8 cellular contexts compared by ENCODE assay signal in genomic region chr10:69389827-69390490, GRCh38. TPM values are rescaled to one million over a fixed set of nuclear protein-coding genes. Genes with fewer than 3 reads are reported as not detected.
A peak's percentile ranks its signal among the peaks of the same experiment; 100 is the strongest.
DNase-seq lines count a peak whose midpoint lies in the region; ATAC-seq and TF ChIP-seq lines count a peak whose summit lies in the region.

No MANE protein-coding gene starts in this region.

- H3K27me3 ChIP-seq in SJSA1 (replicated peaks) (no peaks in the 10 kb centered on the region), stomach smooth muscle (ENCODE audit: control insufficient read depth in 1 of 2, insufficient read depth in 2 of 2, low read length in 2 of 2) (no peaks in the 10 kb centered on the region)

- no peak for DNase-seq in activated T-cell treated with anti-CD3 and anti-CD28 coated beads, Interleukin-2, amount 50 U/mL, for 72 hours
- DNase-seq in activated T-cell treated with anti-CD3 and anti-CD28 coated beads for 4 hours: no peak
- DNase-seq in SJSA1 (ENCODE audit: low read depth in 1 of 2, low spot score in 2 of 2): peak; percentile 70 to 85
- peak; percentile 45 for DNase-seq in fibroblast of mammary gland (ENCODE audit: low read depth)
- no peak for DNase-seq in T1000 (lab: John Stamatoyannopoulos, UW)
- no peak for DNase-seq in GM10266 (ENCODE audit: extremely low spot score)
- no peak for DNase-seq in GM13977 (ENCODE audit: low spot score)

- H3K9me3 Mint-ChIP-seq in activated T-cell treated with anti-CD3 and anti-CD28 coated beads, Interleukin-2, amount 50 U/mL, for 72 hours: no peaks in the 10 kb centered on the region

- H3K4me1 Mint-ChIP-seq in activated T-cell treated with anti-CD3 and anti-CD28 coated beads, Interleukin-2, amount 50 U/mL, for 72 hours (ENCODE audit: low read depth): peaks cover 11% of the 10 kb centered on the region

- H3K4me3 ChIP-seq in SJSA1 (no peak overlapping the region), fibroblast of mammary gland (ENCODE audit: control insufficient read depth, low read depth, low read length) (no peak overlapping the region), stomach smooth muscle (ENCODE audit: low read length in 2 of 2) (no peak overlapping the region)

- H3K27me3 Mint-ChIP-seq in activated T-cell treated with anti-CD3 and anti-CD28 coated beads, Interleukin-2, amount 50 U/mL, for 72 hours (ENCODE audit: low read depth): no peaks in the 10 kb centered on the region

- no peak overlapping the region for H3K9ac ChIP-seq in stomach smooth muscle (ENCODE audit: low read length in 2 of 2)

- peaks cover 51% of the 10 kb centered on the region for H3K4me1 ChIP-seq in SJSA1 (replicated peaks)
- peaks cover 19% of the 10 kb centered on the region for H3K4me1 ChIP-seq in stomach smooth muscle (ENCODE audit: control insufficient read depth, insufficient read depth, low read length)

- H3K4me3 Mint-ChIP-seq in activated T-cell treated with anti-CD3 and anti-CD28 coated beads, Interleukin-2, amount 50 U/mL, for 72 hours: no peak overlapping the region

- peaks cover 67% of the 10 kb centered on the region for H3K36me3 ChIP-seq in SJSA1
- H3K36me3 ChIP-seq in stomach smooth muscle (ENCODE audit: control insufficient read depth in 2 of 2, insufficient read depth in 2 of 2, low read length in 2 of 2): peaks cover 29 to 54% of the 10 kb centered on the region in 2 donors

- ATAC-seq in activated T-cell treated with anti-CD3 and anti-CD28 coated beads, Interleukin-2, amount 50 U/mL, for 72 hours (replicated peaks in 1 of 2): no peak

- H3K27ac ChIP-seq in SJSA1: peak overlapping the region; percentile 59
- peak overlapping the region; percentile 24 for H3K27ac ChIP-seq in stomach smooth muscle (ENCODE audit: low read length)

- H3K9me3 ChIP-seq in SJSA1 (replicated peaks) (no peaks in the 10 kb centered on the region), stomach smooth muscle (ENCODE audit: control insufficient read depth in 2 of 2, low read length in 2 of 2) (no peaks in the 10 kb centered on the region)

- peaks cover 3 to 24% of the 10 kb centered on the region in 2 donors for H3K36me3 Mint-ChIP-seq in activated T-cell treated with anti-CD3 and anti-CD28 coated beads, Interleukin-2, amount 50 U/mL, for 72 hours (ENCODE audit: insufficient read depth in 2 of 2)

- TF ChIP-seq CTCF in fibroblast of mammary gland (conservative IDR thresholded peaks at IDR 0.05; ENCODE audit: control insufficient read depth, insufficient read depth, low read depth, low read length): no peak
- TF ChIP-seq CTCF in GM10266 (IDR thresholded peaks at IDR 0.05; ENCODE audit: control insufficient read depth, insufficient read depth, low read depth, missing control alignments): no peak
- no peak for TF ChIP-seq CTCF in GM13977 (IDR thresholded peaks at IDR 0.05; ENCODE audit: extremely low read depth, insufficient read depth, missing control alignments)

- in situ Hi-C loops in GM13977 (cut with MboI; ENCODE audit: low pct_unique_long_range_greater_than_20kb, low sequenced_read_pairs, unreplicated experiment): loop anchor here (5.0 to 25.0 kb wide), 2 partner anchors 158 to 403 kb away; partner anchors contain the start of gene KIFBP

- H3K27ac Mint-ChIP-seq in activated T-cell treated with anti-CD3 and anti-CD28 coated beads, Interleukin-2, amount 50 U/mL, for 72 hours: peak overlapping the region; percentile 80

RNA-seq across cellular contexts. Expression of gene TACR2, which starts 26.8 kb away (rescaled TPM):
- total RNA-seq in activated T-cell treated with anti-CD3 and anti-CD28 coated beads, Interleukin-2, amount 50 U/mL, for 72 hours: not detected
- total RNA-seq in SJSA1 (2014; rRNA removed; shearing (Covaris generic)): not detected in 2 replicates

Comparison
In these comparisons a context has a peak if more than half of its experiments do, and no peak if none do; other contexts are left out.
1. DNase-seq: peak in SJSA1 (2 of 2) and fibroblast of mammary gland (single experiment); none in activated T-cell treated with anti-CD3 and anti-CD28 coated beads, Interleukin-2, amount 50 U/mL, for 72 hours (0 of 2), activated T-cell treated with anti-CD3 and anti-CD28 coated beads for 4 hours (single experiment), T1000 (single experiment), GM10266 (single experiment) and GM13977 (single experiment).